ENCODE assay signal across 22 cellular contexts in genomic region chr10:81013771-81014170, GRCh38.
"Had no signal": no experiment of that assay in that cellular context is flagged by ENCODE, and none has a peak within 500 bp of the region (broad histone marks: within the 10 kb centered on the region; RNA-seq: fewer than 3 reads in every experiment).

No MANE protein-coding gene starts in this region.

- H3K9me3 Mint-ChIP-seq: activated CD8-positive, alpha-beta T cell treated with anti-CD3 and anti-CD28 coated beads for 36 hours; activated naive CD8-positive, alpha-beta T cell treated with anti-CD3 and anti-CD28 coated beads for 36 hours; activated T-helper 17 cell treated with anti-CD3 and anti-CD28 coated beads, Interleukin-2, amount 50 U/mL, for 72 hours; nephron; stimulated activated naive B cell treated with anti-CD40 and anti-IgM and Interleukin-4, amounts not matched to agents 10 μg/mL and 1 μg/mL and 100 μg/mL, for 72 hours had no signal

- H3K4me3 ChIP-seq: cardiac muscle cell, left lung, spleen, thyroid gland had no signal

- H3K27ac Mint-ChIP-seq: activated CD8-positive, alpha-beta T cell treated with anti-CD3 and anti-CD28 coated beads for 36 hours; activated naive CD8-positive, alpha-beta T cell treated with anti-CD3 and anti-CD28 coated beads for 36 hours; activated T-helper 17 cell treated with anti-CD3 and anti-CD28 coated beads, Interleukin-2, amount 50 U/mL, for 72 hours; effector memory CD8-positive, alpha-beta T cell; nephron; stimulated activated naive B cell treated with anti-CD40 and anti-IgM and Interleukin-4, amounts not matched to agents 10 μg/mL and 1 μg/mL and 100 μg/mL, for 72 hours; WTC11 had no signal

- ATAC-seq: activated CD8-positive, alpha-beta T cell treated with anti-CD3 and anti-CD28 coated beads for 36 hours; activated T-helper 17 cell treated with anti-CD3 and anti-CD28 coated beads, Interleukin-2, amount 50 U/mL, for 72 hours; effector memory CD8-positive, alpha-beta T cell; left lung; stimulated activated naive B cell treated with anti-CD40 and anti-IgM and Interleukin-4, amounts not matched to agents 10 μg/mL and 1 μg/mL and 100 μg/mL, for 72 hours; WTC11 had no signal

- H3K36me3 Mint-ChIP-seq: activated naive CD8-positive, alpha-beta T cell treated with anti-CD3 and anti-CD28 coated beads for 36 hours; stimulated activated naive B cell treated with anti-CD40 and anti-IgM and Interleukin-4, amounts not matched to agents 10 μg/mL and 1 μg/mL and 100 μg/mL, for 72 hours; WTC11 had no signal

- H3K4me1 ChIP-seq: left lung, spleen, thyroid gland had no signal

- DNase-seq: activated CD4-positive, alpha-beta T cell treated with anti-CD3 and anti-CD28 coated beads for 48 hours; activated CD8-positive, alpha-beta T cell treated with anti-CD3 and anti-CD28 coated beads for 36 hours; activated naive CD4-positive, alpha-beta T cell; activated naive CD8-positive, alpha-beta T cell treated with anti-CD3 and anti-CD28 coated beads for 36 hours; activated T-cell treated with anti-CD3 and anti-CD28 coated beads, Interleukin-2, amount 50 U/mL, for 1 hour; amygdala; dermis blood vessel endothelial cell; effector memory CD8-positive, alpha-beta T cell; foreskin fibroblast; left lung; midbrain; nucleus accumbens; posterior cingulate gyrus; retina; spleen; stimulated activated CD4-positive, alpha-beta T cell treated with anti-CD3 and anti-CD28 coated beads, Interleukin-4, amount 100 ng/mL, for 4 hours; stimulated activated naive B cell treated with anti-CD40 and anti-IgM and Interleukin-4, amounts not matched to agents 10 μg/mL and 1 μg/mL and 100 μg/mL, for 72 hours; thyroid gland had no signal

- H3K27me3 ChIP-seq: cardiac muscle cell, left lung, spleen, thyroid gland had no signal

- H3K27me3 Mint-ChIP-seq: effector memory CD8-positive, alpha-beta T cell had no signal

- H3K4me1 Mint-ChIP-seq: activated naive CD8-positive, alpha-beta T cell treated with anti-CD3 and anti-CD28 coated beads for 36 hours; activated T-helper 17 cell treated with anti-CD3 and anti-CD28 coated beads, Interleukin-2, amount 50 U/mL, for 72 hours; nephron; stimulated activated naive B cell treated with anti-CD40 and anti-IgM and Interleukin-4, amounts not matched to agents 10 μg/mL and 1 μg/mL and 100 μg/mL, for 72 hours had no signal

- H3K4me3 Mint-ChIP-seq: activated CD8-positive, alpha-beta T cell treated with anti-CD3 and anti-CD28 coated beads for 36 hours; activated naive CD8-positive, alpha-beta T cell treated with anti-CD3 and anti-CD28 coated beads for 36 hours; activated T-helper 17 cell treated with anti-CD3 and anti-CD28 coated beads, Interleukin-2, amount 50 U/mL, for 72 hours; effector memory CD8-positive, alpha-beta T cell; nephron; stimulated activated naive B cell treated with anti-CD40 and anti-IgM and Interleukin-4, amounts not matched to agents 10 μg/mL and 1 μg/mL and 100 μg/mL, for 72 hours; WTC11 had no signal

- H3K27ac ChIP-seq: cardiac muscle cell, left lung, spleen, thyroid gland had no signal
